In the genomic region with DNA sequence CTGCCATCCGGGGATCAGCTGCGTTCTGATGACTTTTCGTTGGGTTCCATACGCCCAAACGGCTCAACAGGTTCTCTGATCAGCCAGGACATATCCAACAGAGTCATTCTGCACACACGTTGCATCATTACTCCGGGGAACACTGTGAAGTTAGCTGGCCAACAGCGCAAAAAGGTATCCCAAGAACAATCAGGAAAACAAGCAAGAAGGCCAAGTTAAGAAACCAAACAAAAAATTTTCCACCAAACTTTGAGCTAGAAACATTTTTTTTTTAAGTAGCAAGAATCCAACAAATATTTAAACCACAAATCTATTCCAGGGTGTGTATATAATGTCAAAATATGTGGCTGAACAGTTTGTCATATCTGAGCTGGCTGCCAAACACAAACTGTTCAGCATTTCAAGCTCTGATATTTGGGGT, we compare ENCODE assay signal across 1 cellular context.
TF ChIP-seq lines count a peak whose summit lies in the region.

No MANE protein-coding gene starts in this region.

TF ChIP-seq in IMR-90, 13 proteins besides CTCF, POLR2A, EP300 and RAD21:
- TF ChIP-seq CEBPB (IDR thresholded peaks at IDR 0.05; ENCODE audit: low read depth, low read length) (peak; percentile 49), NFE2L2 (IDR thresholded peaks at IDR 0.05; ENCODE audit: low read depth, low read length) (no peak), MAZ (IDR thresholded peaks at IDR 0.05; ENCODE audit: borderline replicate concordance, low read depth, low read length) (no peak), USF2 (IDR thresholded peaks at IDR 0.05; ENCODE audit: low read depth, low read length) (no peak)
TF ChIP-seq in IMR-90: peak in this region for 1.
